In genomic region chr3:194396561-194396896, GRCh38 we compare ENCODE assay signal across 1 cellular context.
TF ChIP-seq lines count a peak whose summit lies in the region.

No MANE protein-coding gene starts in this region.

TF ChIP-seq in H1, 55 proteins besides CTCF, POLR2A, EP300 and RAD21:
- TF ChIP-seq E2F6 (IDR thresholded peaks at IDR 0.05): no peak
- no peak for TF ChIP-seq FOSL1 (IDR thresholded peaks at IDR 0.05; ENCODE audit: insufficient read depth, low read depth, low read length)
- no peak for TF ChIP-seq SIN3A (conservative IDR thresholded peaks at IDR 0.05 in 1 of 2, IDR thresholded peaks at IDR 0.05 in 1 of 2; ENCODE audit: low read depth in 1 of 2, low read length in 2 of 2)
- no peak for TF ChIP-seq CBX5 (IDR thresholded peaks at IDR 0.05; ENCODE audit: low read depth, low read length)
- no peak for TF ChIP-seq KDM1A (IDR thresholded peaks at IDR 0.05; ENCODE audit: borderline replicate concordance, low read length)
- TF ChIP-seq NANOG (IDR thresholded peaks at IDR 0.05; ENCODE audit: insufficient read depth, low read depth, low read length, poor library complexity, severe bottlenecking): no peak
- TF ChIP-seq ATF3 (IDR thresholded peaks at IDR 0.05; ENCODE audit: insufficient read depth, low read depth, low read length): no peak
- no peak for TF ChIP-seq TAF7 (optimal IDR thresholded peaks at IDR 0.05; ENCODE audit: borderline replicate concordance, low read depth, low read length)
- no peak for TF ChIP-seq ZNF274 (IDR thresholded peaks at IDR 0.05; ENCODE audit: borderline replicate concordance, extremely low read depth, low read length)
- TF ChIP-seq SIRT6 (IDR thresholded peaks at IDR 0.05; ENCODE audit: low read length): no peak
- no peak for TF ChIP-seq RNF2 (IDR thresholded peaks at IDR 0.05; ENCODE audit: borderline replicate concordance, low read depth, low read length, missing control alignments, poor library complexity, severe bottlenecking)
- no peak for TF ChIP-seq CTBP2 (IDR thresholded peaks at IDR 0.05; ENCODE audit: borderline replicate concordance, insufficient read depth, insufficient read length, low read length)
- no peak for TF ChIP-seq SUZ12 (IDR thresholded peaks at IDR 0.05; ENCODE audit: low read length)
